ENCODE assay signal across 13 cellular contexts in genomic region chr1:109933856-109934711, GRCh38. TPM values are rescaled to one million over a fixed set of nuclear protein-coding genes. Genes with fewer than 3 reads are reported as not detected.
DNase-seq lines count a peak whose midpoint lies in the region; ATAC-seq and TF ChIP-seq lines count a peak whose summit lies in the region.
"Had no signal": no experiment of that assay in that cellular context is flagged by ENCODE, and none has a peak within 500 bp of the region (broad histone marks: within the 10 kb centered on the region; RNA-seq: fewer than 3 reads in every experiment).

No MANE protein-coding gene starts in this region.

- peaks cover 15% of the 10 kb centered on the region for H3K9me3 Mint-ChIP-seq in activated naive CD4-positive, alpha-beta T cell treated with anti-CD3 and anti-CD28 coated beads, Interleukin-2, amount 10 ng/mL, durations not matched to agents 7 days and 5 days

- no peaks in the 10 kb centered on the region for H3K27me3 ChIP-seq in right lobe of liver
- no peaks in the 10 kb centered on the region for H3K27me3 ChIP-seq in prostate gland (replicated peaks; ENCODE audit: insufficient read depth)

- H3K9me3 ChIP-seq in right lobe of liver = peaks cover 0 to 5% (median 0%) of the 10 kb centered on the region in 4 donors
- H3K9me3 ChIP-seq in prostate gland = no peaks in the 10 kb centered on the region

- H3K4me1 ChIP-seq in right lobe of liver = peaks cover 0 to 57% (median 22%) of the 10 kb centered on the region in 4 donors
- H3K4me1 ChIP-seq in prostate gland (replicated peaks) = peaks cover 7% of the 10 kb centered on the region

- H3K27ac ChIP-seq in right lobe of liver (peak overlapping the region; percentile 36 to 79 (median 67)), prostate gland (no peak overlapping the region)
- H3K27ac ChIP-seq: epithelial cell of prostate had no signal

- WGBS in right lobe of liver (ENCODE audit: insufficient coverage, low coverage, low lambda C conversion rate, missing lambda C conversion rate) = 12% methylated on average over 7 of the region's 10 CpGs
- 84% methylated on average over 10 of the region's 10 CpGs for WGBS in prostate gland

- H3K36me3 Mint-ChIP-seq in activated naive CD4-positive, alpha-beta T cell treated with anti-CD3 and anti-CD28 coated beads, Interleukin-2, amount 10 ng/mL, durations not matched to agents 7 days and 5 days = peaks cover 5% of the 10 kb centered on the region

- TF ChIP-seq CTCF in right lobe of liver (IDR thresholded peaks at IDR 0.05) (no peak), prostate gland (IDR thresholded peaks at IDR 0.05) (no peak)

- TF ChIP-seq POLR2A in right lobe of liver (IDR thresholded peaks at IDR 0.05) = no peak
- TF ChIP-seq POLR2A in prostate gland (IDR thresholded peaks at IDR 0.05) = no peak

- H3K36me3 ChIP-seq in right lobe of liver (peaks cover 0 to 7% (median 3%) of the 10 kb centered on the region in 4 donors), prostate gland (no peaks in the 10 kb centered on the region)

- peak; percentile 86 for DNase-seq in A172 (ENCODE audit: low spot score)
- DNase-seq in HS-5 (ENCODE audit: low read depth) = peak; percentile 61
- peak; percentile 20 for DNase-seq in amniotic stem cell (lab: John Stamatoyannopoulos, UW)
- peak in 2 of 3 donors; percentile 48 to 50 for DNase-seq in right lobe of liver
- DNase-seq in stimulated activated CD8-positive, alpha-beta memory T cell treated with anti-CD3 and anti-CD28 coated beads, Interleukin-4, amount 100 ng/mL, for 48 hours = no peak
- DNase-seq in activated naive CD4-positive, alpha-beta T cell treated with anti-CD3 and anti-CD28 coated beads, Interleukin-2, amount 10 ng/mL, durations not matched to agents 7 days and 5 days = no peak
- DNase-seq in prostate gland (ENCODE audit: low spot score) = no peak
- DNase-seq: activated CD4-positive, alpha-beta T cell treated with anti-CD3 and anti-CD28 coated beads, Interleukin-2, amount 50 U/mL, for 1 hour; COR-L47; NCI-H1105; retina had no signal

- H3K27ac Mint-ChIP-seq in activated naive CD4-positive, alpha-beta T cell treated with anti-CD3 and anti-CD28 coated beads, Interleukin-2, amount 10 ng/mL, durations not matched to agents 7 days and 5 days = no peak overlapping the region

- CTCF ChIA-PET in activated naive CD4-positive, alpha-beta T cell treated with anti-CD3 and anti-CD28 coated beads, Interleukin-2, amount 10 ng/mL, durations not matched to agents 7 days and 5 days (lab: Charles Lee) = interaction anchor here (0.8 kb wide), 1 partner anchor 10 kb away, joined by 3 read pairs; no protein-coding TSS in a partner anchor

- peaks cover 33% of the 10 kb centered on the region for H3K27me3 Mint-ChIP-seq in activated naive CD4-positive, alpha-beta T cell treated with anti-CD3 and anti-CD28 coated beads, Interleukin-2, amount 10 ng/mL, durations not matched to agents 7 days and 5 days

- H3K4me3 Mint-ChIP-seq in activated naive CD4-positive, alpha-beta T cell treated with anti-CD3 and anti-CD28 coated beads, Interleukin-2, amount 10 ng/mL, durations not matched to agents 7 days and 5 days = no peak overlapping the region

- H3K4me3 ChIP-seq in right lobe of liver (no peak overlapping the region), prostate gland (no peak overlapping the region)

- H3K4me1 Mint-ChIP-seq in activated naive CD4-positive, alpha-beta T cell treated with anti-CD3 and anti-CD28 coated beads, Interleukin-2, amount 10 ng/mL, durations not matched to agents 7 days and 5 days = peaks cover 8% of the 10 kb centered on the region

- ATAC-seq in right lobe of liver (peak; percentile 36 to 55 (median 47)), GM19397 (IDR thresholded peaks at IDR 0.05; ENCODE audit: unreplicated experiment) (no peak)

- intact Hi-C loops in right lobe of liver (cut with DNase I) = no loop called here
- intact Hi-C loops in prostate gland (cut with DNase I) = no loop called here

RNA-seq across cellular contexts. Expression of gene CSF1, which starts 23.4 kb away (rescaled TPM):
- total RNA-seq in A172 (2014; rRNA removed; shearing (Covaris generic)) = 46.2 and 61.2 TPM in 2 replicates
- total RNA-seq in right lobe of liver (10 to 100 TPM in 5 of 6 experiments, 1 to 10 TPM in 1; 4.8 to 44.1 (median 22.0) TPM), prostate gland (10 to 100 TPM; 18.4 to 31.5 TPM)

RNA-seq across cellular contexts. Expression of gene AHCYL1, which starts 50.5 kb away (rescaled TPM):
- total RNA-seq in A172 (2014; rRNA removed; shearing (Covaris generic)) = 36.6 and 37.6 TPM in 2 replicates
- 10 to 100 TPM; 51.4 to 77.5 (median 56.0) TPM for total RNA-seq in right lobe of liver
- total RNA-seq in prostate gland = 10 to 100 TPM; 47.5 to 51.5 TPM

Comparison
In these comparisons a context has a peak if more than half of its experiments do, and no peak if none do; other contexts are left out.
1. DNase-seq: peak in A172 (single experiment), HS-5 (single experiment), amniotic stem cell (single experiment) and right lobe of liver (2 of 3); none in stimulated activated CD8-positive, alpha-beta memory T cell treated with anti-CD3 and anti-CD28 coated beads, Interleukin-4, amount 100 ng/mL, for 48 hours (single experiment), activated naive CD4-positive, alpha-beta T cell treated with anti-CD3 and anti-CD28 coated beads, Interleukin-2, amount 10 ng/mL, durations not matched to agents 7 days and 5 days (single experiment) and prostate gland (single experiment).
2. H3K27ac ChIP-seq: peak in right lobe of liver (3 of 3); none in prostate gland (0 of 2).